ENCODE assay signal across 8 cellular contexts in the genomic region with DNA sequence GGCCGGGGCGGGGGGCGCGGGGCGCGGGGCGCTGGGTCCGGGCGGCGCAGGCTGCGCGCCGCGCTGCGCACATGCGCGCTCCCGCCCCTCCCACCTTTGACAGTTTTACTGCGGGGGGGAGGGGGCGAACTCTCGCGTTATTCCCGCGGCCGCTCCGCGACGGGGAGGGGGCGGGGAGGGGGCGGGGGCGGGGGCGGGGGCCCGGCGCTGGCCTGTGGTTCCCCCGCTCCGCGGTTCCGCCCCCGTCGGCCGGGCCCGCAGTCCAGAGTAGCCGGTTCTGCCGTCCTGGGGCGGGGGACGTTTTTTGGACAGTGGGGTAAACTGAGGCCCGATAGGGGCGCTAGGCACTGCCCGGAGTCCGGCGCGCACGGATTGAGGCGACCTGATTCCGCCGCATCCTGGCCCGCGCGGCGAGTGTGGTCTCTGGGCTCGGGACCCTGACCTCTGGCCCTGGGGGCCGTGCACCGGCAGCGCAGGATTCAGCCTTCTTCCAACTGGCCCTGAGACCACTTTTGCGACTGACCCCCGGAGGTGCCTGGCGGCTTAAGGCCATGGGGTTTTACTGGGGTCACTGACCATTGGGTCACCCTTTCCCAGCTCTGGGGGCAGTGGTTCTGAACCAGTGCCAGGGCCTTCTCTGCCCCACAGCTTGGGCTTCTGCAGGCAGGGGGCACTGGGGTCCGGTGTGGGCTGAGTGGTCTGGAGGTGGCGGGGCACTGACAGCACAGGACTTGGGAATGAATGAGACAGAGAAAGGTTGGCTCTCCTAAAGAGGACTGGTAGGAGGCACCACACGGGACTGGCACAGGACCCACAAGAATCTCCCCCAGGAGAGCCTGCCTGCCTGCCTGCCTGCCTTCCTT. TPM values are rescaled to one million over a fixed set of nuclear protein-coding genes. Genes with fewer than 3 reads are reported as not detected.
DNase-seq lines count a peak whose midpoint lies in the region; ATAC-seq and TF ChIP-seq lines count a peak whose summit lies in the region.

A gene with protein sequence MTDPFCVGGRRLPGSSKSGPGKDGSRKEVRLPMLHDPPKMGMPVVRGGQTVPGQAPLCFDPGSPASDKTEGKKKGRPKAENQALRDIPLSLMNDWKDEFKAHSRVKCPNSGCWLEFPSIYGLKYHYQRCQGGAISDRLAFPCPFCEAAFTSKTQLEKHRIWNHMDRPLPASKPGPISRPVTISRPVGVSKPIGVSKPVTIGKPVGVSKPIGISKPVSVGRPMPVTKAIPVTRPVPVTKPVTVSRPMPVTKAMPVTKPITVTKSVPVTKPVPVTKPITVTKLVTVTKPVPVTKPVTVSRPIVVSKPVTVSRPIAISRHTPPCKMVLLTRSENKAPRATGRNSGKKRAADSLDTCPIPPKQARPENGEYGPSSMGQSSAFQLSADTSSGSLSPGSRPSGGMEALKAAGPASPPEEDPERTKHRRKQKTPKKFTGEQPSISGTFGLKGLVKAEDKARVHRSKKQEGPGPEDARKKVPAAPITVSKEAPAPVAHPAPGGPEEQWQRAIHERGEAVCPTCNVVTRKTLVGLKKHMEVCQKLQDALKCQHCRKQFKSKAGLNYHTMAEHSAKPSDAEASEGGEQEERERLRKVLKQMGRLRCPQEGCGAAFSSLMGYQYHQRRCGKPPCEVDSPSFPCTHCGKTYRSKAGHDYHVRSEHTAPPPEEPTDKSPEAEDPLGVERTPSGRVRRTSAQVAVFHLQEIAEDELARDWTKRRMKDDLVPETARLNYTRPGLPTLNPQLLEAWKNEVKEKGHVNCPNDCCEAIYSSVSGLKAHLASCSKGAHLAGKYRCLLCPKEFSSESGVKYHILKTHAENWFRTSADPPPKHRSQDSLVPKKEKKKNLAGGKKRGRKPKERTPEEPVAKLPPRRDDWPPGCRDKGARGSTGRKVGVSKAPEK (minus strand): TSS at position 80 of the 863 bp plus-strand sequence. CDS start 1,980 bp downstream, outside the sequence.

- H3K27ac ChIP-seq in VCaP (peak within 1 kb of the TSS; percentile 93), coronary artery (peak within 1 kb of the TSS; percentile 65 to 76)

- TF ChIP-seq CTCF in VCaP (conservative IDR thresholded peaks at IDR 0.05) (no peak), coronary artery (IDR thresholded peaks at IDR 0.05) (no peak)

- DNase-seq in G401 (ENCODE audit: low spot score) (peak; percentile 49), M059J (ENCODE audit: low read depth) (peak; percentile 65), coronary artery (ENCODE audit: low spot score) (peak; percentile 76), left kidney (ENCODE audit: low read depth, low spot score) (peak; percentile 81)
- DNase-seq in stimulated activated CD4-positive, alpha-beta T cell treated with anti-CD3 and anti-CD28 coated beads, Interleukin-2, amount 100 ng/mL, for 48 hours = peak; percentile 53 to 55

- peak within 1 kb of the TSS; percentile 81 for H3K4me3 ChIP-seq in coronary artery

- no peak for ATAC-seq in GM18498 (IDR thresholded peaks at IDR 0.05; ENCODE audit: unreplicated experiment)
- no peak for ATAC-seq in GM18517 (IDR thresholded peaks at IDR 0.05; ENCODE audit: unreplicated experiment)

- in situ Hi-C loops in G401 (cut with HindIII; ENCODE audit: low sequenced_read_pairs) = no loop called here

RNA-seq across cellular contexts. Expression of the gene that starts here (rescaled TPM):
- 5.5 and 5.9 TPM in 2 replicates for total RNA-seq in G401 (2014; rRNA removed; shearing (Covaris generic))
- total RNA-seq in M059J (2014; rRNA removed; shearing (Covaris generic)) = 7.7 and 17.7 TPM in 2 replicates
